In genomic region chr19:17522988-17523872, GRCh38 we compare ENCODE assay signal across 10 cellular contexts. TPM values are rescaled to one million over a fixed set of nuclear protein-coding genes. Genes with fewer than 3 reads are reported as not detected.
A peak's percentile ranks its signal among the peaks of the same experiment; 100 is the strongest.
DNase-seq lines count a peak whose midpoint lies in the region; ATAC-seq and TF ChIP-seq lines count a peak whose summit lies in the region.
"Had no signal": no experiment of that assay in that cellular context is flagged by ENCODE, and none has a peak within 500 bp of the region (broad histone marks: within the 10 kb centered on the region; RNA-seq: fewer than 3 reads in every experiment).

No MANE protein-coding gene starts in this region.

- H3K27me3 Mint-ChIP-seq in HFFc6 (ENCODE audit: insufficient read depth) = no peaks in the 10 kb centered on the region; the same call in 1 of the 2 replicates

- peak; percentile 79 for ATAC-seq in HG03060 (IDR thresholded peaks at IDR 0.05; ENCODE audit: low read depth, unreplicated experiment)

- H3K27ac ChIP-seq in SU-DHL-6 (ENCODE audit: low read depth, low read length) = peak overlapping the region; percentile 93
- H3K27ac ChIP-seq in cingulate gyrus (ENCODE audit: low read depth, low read length) = peak overlapping the region; percentile 15
- H3K27ac ChIP-seq: 22Rv1 had no signal

- H3K4me2 ChIP-seq in SU-DHL-6 (ENCODE audit: low read depth, low read length, poor library complexity, severe bottlenecking) = peak overlapping the region; percentile 53

- peaks cover 58% of the 10 kb centered on the region for H3F3A ChIP-seq in SU-DHL-6 (ENCODE audit: insufficient read depth)

- H2AFZ ChIP-seq in SU-DHL-6 (ENCODE audit: low read depth, low read length, severe bottlenecking) = peak overlapping the region; percentile 29

- no peak overlapping the region for H3K4me3 Mint-ChIP-seq in HFFc6
- H3K4me3 Mint-ChIP-seq: nephron had no signal

- TF ChIP-seq CTCF in SU-DHL-6 (IDR thresholded peaks at IDR 0.05; ENCODE audit: insufficient read depth, low read length, poor library complexity, severe bottlenecking) (no peak), HFFc6 (IDR thresholded peaks at IDR 0.05) (no peak)

- H3K36me3 ChIP-seq in SU-DHL-6 (ENCODE audit: low read length) = peaks cover 2% of the 10 kb centered on the region; the same call in 1 of the 2 replicates

- no peaks in the 10 kb centered on the region for H4K20me1 ChIP-seq in SU-DHL-6 (ENCODE audit: low read depth, low read length)

- no peak overlapping the region for H3K27ac Mint-ChIP-seq in HFFc6
- H3K27ac Mint-ChIP-seq: nephron had no signal

- H3K9ac ChIP-seq in SU-DHL-6 (ENCODE audit: low read length) = peak overlapping the region; percentile 49

- H3K36me3 Mint-ChIP-seq in HFFc6 (ENCODE audit: low read depth) = peaks cover 15% of the 10 kb centered on the region

- H3K4me1 Mint-ChIP-seq in HFFc6 (ENCODE audit: low read depth) = no peaks in the 10 kb centered on the region
- H3K4me1 Mint-ChIP-seq: nephron had no signal

- H3K79me2 ChIP-seq in SU-DHL-6 (ENCODE audit: insufficient read depth, low read length) = peaks cover 17% of the 10 kb centered on the region

- H3K27me3 ChIP-seq in SU-DHL-6 (ENCODE audit: low read length) = no peaks in the 10 kb centered on the region

- DNase-seq in DMS153 treated with DMSO at 0.1 percent for 48 hours (lab: John Stamatoyannopoulos, UW; ENCODE audit: unreplicated experiment) (peak; percentile 2), DMS153 (lab: John Stamatoyannopoulos, UW) (no peak), NCI-H1417 treated with DMSO at 0.1 percent for 48 hours (lab: John Stamatoyannopoulos, UW) (no peak), HFFc6 (no peak)
- peak; percentile 72 for DNase-seq in stimulated activated CD4-positive, alpha-beta T cell treated with anti-CD3 and anti-CD28 coated beads, Interleukin-15, amount 100 ng/mL, for 24 hours

- H3K9me3 Mint-ChIP-seq in HFFc6 = peaks cover 15% of the 10 kb centered on the region; the same call in 1 of the 2 replicates

- no peaks in the 10 kb centered on the region for H3K9me3 ChIP-seq in SU-DHL-6 (ENCODE audit: insufficient read depth, low read length)

- no peaks in the 10 kb centered on the region for H3K9me2 ChIP-seq in SU-DHL-6 (replicated peaks; ENCODE audit: insufficient read depth, low read length)

- peak overlapping the region; percentile 10 for H3K4me3 ChIP-seq in SU-DHL-6 (ENCODE audit: insufficient read depth, low read length, poor library complexity, severe bottlenecking)

RNA-seq across cellular contexts. Expression of gene PGLS, which starts 11.8 kb away (rescaled TPM):
- 100 to 1,000 TPM in 1 of 6 experiments, 10 to 100 TPM in 5; 90.6 to 101 (median 95.2) TPM for total RNA-seq in HFFc6 (2021; fragmentation: NEBNext Ultra II Directional; extraction: Animal tissue kit (Norgen Biotek cat#: 25700))

RNA-seq across cellular contexts. Expression of gene COLGALT1, which starts 32.2 kb away (rescaled TPM):
- 100 to 1,000 TPM; 102 to 115 (median 106) TPM for total RNA-seq in HFFc6 (2021; fragmentation: NEBNext Ultra II Directional; extraction: Animal tissue kit (Norgen Biotek cat#: 25700))

RNA-seq across cellular contexts. Expression of gene SLC27A1, which starts 52.9 kb away (rescaled TPM):
- total RNA-seq in HFFc6 (2021; fragmentation: NEBNext Ultra II Directional; extraction: Animal tissue kit (Norgen Biotek cat#: 25700)) = 10 to 100 TPM; 11.5 to 14.9 (median 13.6) TPM

Comparison
In these comparisons a context has a peak if more than half of its experiments do, and no peak if none do; other contexts are left out.
1. DNase-seq: peak in DMS153 treated with DMSO at 0.1 percent for 48 hours (single experiment) and stimulated activated CD4-positive, alpha-beta T cell treated with anti-CD3 and anti-CD28 coated beads, Interleukin-15, amount 100 ng/mL, for 24 hours (single experiment); none in DMS153 (single experiment), NCI-H1417 treated with DMSO at 0.1 percent for 48 hours (single experiment) and HFFc6 (single experiment).